18 cellular contexts compared by ENCODE assay signal in the genomic region with DNA sequence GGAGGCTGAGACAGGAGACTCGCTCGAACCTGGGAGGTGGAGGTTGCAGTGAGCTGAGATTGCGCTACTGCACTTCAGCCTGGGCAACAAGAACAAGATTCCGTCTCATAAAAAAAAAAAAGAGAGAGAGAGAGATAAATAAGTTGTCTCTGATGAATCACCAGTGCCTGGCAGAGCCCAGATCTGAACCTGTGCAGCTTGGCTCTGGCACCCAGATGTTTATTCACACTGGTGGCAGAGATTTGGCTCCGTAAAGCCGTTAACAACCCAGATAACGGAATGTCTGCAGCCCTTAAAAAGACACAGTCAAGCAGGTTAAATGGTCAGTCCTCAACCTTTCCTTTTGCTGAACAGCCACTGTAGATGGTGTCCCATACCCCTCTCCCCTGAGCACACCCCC. TPM values are rescaled to one million over a fixed set of nuclear protein-coding genes. Genes with fewer than 3 reads are reported as not detected.
DNase-seq lines count a peak whose midpoint lies in the region; ATAC-seq and TF ChIP-seq lines count a peak whose summit lies in the region.
"Had no signal": no experiment of that assay in that cellular context is flagged by ENCODE, and none has a peak within 500 bp of the region (broad histone marks: within the 10 kb centered on the region; RNA-seq: fewer than 3 reads in every experiment).

No MANE protein-coding gene starts in this region.

- no peak overlapping the region for H3K4me3 Mint-ChIP-seq in activated naive CD8-positive, alpha-beta T cell treated with anti-CD3 and anti-CD28 coated beads for 36 hours
- no peak overlapping the region for H3K4me3 Mint-ChIP-seq in type B pancreatic cell
- H3K4me3 Mint-ChIP-seq: CD14-positive monocyte, GM23338 had no signal

- H3K36me3 Mint-ChIP-seq in activated naive CD8-positive, alpha-beta T cell treated with anti-CD3 and anti-CD28 coated beads for 36 hours: no peaks in the 10 kb centered on the region
- H3K36me3 Mint-ChIP-seq in type B pancreatic cell: no peaks in the 10 kb centered on the region
- H3K36me3 Mint-ChIP-seq: CD14-positive monocyte had no signal

- TF ChIP-seq CTCF in type B pancreatic cell (conservative IDR thresholded peaks at IDR 0.05): no peak

- H3K27ac ChIP-seq in caudate nucleus (ENCODE audit: low read depth, low read length): no peak overlapping the region
- H3K27ac ChIP-seq: SJSA1 had no signal

- H3K27me3 Mint-ChIP-seq in activated naive CD8-positive, alpha-beta T cell treated with anti-CD3 and anti-CD28 coated beads for 36 hours: peaks cover 16% of the 10 kb centered on the region
- H3K27me3 Mint-ChIP-seq in type B pancreatic cell: peaks cover 8% of the 10 kb centered on the region

- DNase-seq in activated effector memory CD4-positive, alpha-beta T cell treated with anti-CD3 and anti-CD28 coated beads, Interleukin-2, amount 50 U/mL, for 16 hours: peak; percentile 13
- DNase-seq in activated effector memory CD4-positive, alpha-beta T cell treated with Interleukin-2 at 50 U/mL for 16 hours: no peak
- no peak for DNase-seq in activated naive CD8-positive, alpha-beta T cell treated with anti-CD3 and anti-CD28 coated beads for 36 hours
- DNase-seq in left cardiac atrium: no peak
- no peak for DNase-seq in type B pancreatic cell (ENCODE audit: extremely low spot score, unreplicated experiment)
- DNase-seq in caudate nucleus (lab: John Stamatoyannopoulos, UW): no peak
- DNase-seq: COR-L47, EL, KG1, NCI-H1092, NCI-H1694, NCI-H526 treated with DMSO at 0.1 percent for 48 hours, OCI-M1, RPMI8226 had no signal

- peaks cover 9% of the 10 kb centered on the region for H3K4me1 Mint-ChIP-seq in activated naive CD8-positive, alpha-beta T cell treated with anti-CD3 and anti-CD28 coated beads for 36 hours
- H3K4me1 Mint-ChIP-seq in type B pancreatic cell (ENCODE audit: unreplicated experiment): no peaks in the 10 kb centered on the region
- H3K4me1 Mint-ChIP-seq: CD14-positive monocyte, GM23338 had no signal

- intact Hi-C loops in left cardiac atrium (cut with DNase I): no loop called here

- peak overlapping the region; percentile 61 for H3K27ac Mint-ChIP-seq in activated naive CD8-positive, alpha-beta T cell treated with anti-CD3 and anti-CD28 coated beads for 36 hours
- H3K27ac Mint-ChIP-seq in type B pancreatic cell: peak overlapping the region; percentile 33
- H3K27ac Mint-ChIP-seq: GM23338 had no signal

- ATAC-seq in left cardiac atrium (peak; percentile 67 to 91), HG02885 (IDR thresholded peaks at IDR 0.05; ENCODE audit: poor library complexity, unreplicated experiment) (no peak)
- ATAC-seq: GM23338 had no signal

- H3K9me3 Mint-ChIP-seq in activated naive CD8-positive, alpha-beta T cell treated with anti-CD3 and anti-CD28 coated beads for 36 hours: peaks cover 3% of the 10 kb centered on the region
- no peaks in the 10 kb centered on the region for H3K9me3 Mint-ChIP-seq in type B pancreatic cell
- H3K9me3 Mint-ChIP-seq: GM23338 had no signal

RNA-seq across cellular contexts. Expression of a gene that starts 33.5 kb away (rescaled TPM):
- 10 to 100 TPM; 13.6 to 14.2 TPM for total RNA-seq in activated naive CD8-positive, alpha-beta T cell treated with anti-CD3 and anti-CD28 coated beads for 36 hours
- total RNA-seq in left cardiac atrium: 10 to 100 TPM; 22.3 to 31.5 TPM
- total RNA-seq in type B pancreatic cell (ENCODE audit: low replicate concordance): 43.6 and 44.6 TPM in 2 replicates
